In genomic region chr1:163035791-163036249, GRCh38 we compare ENCODE assay signal across 11 cellular contexts. TPM values are rescaled to one million over a fixed set of nuclear protein-coding genes. Genes with fewer than 3 reads are reported as not detected.
A peak's percentile ranks its signal among the peaks of the same experiment; 100 is the strongest.
DNase-seq lines count a peak whose midpoint lies in the region; TF ChIP-seq lines count a peak whose summit lies in the region.
"Had no signal": no experiment of that assay in that cellular context is flagged by ENCODE, and none has a peak within 500 bp of the region (broad histone marks: within the 10 kb centered on the region; RNA-seq: fewer than 3 reads in every experiment).

No MANE protein-coding gene starts in this region.

- in situ Hi-C loops in GM13977 (cut with MboI; ENCODE audit: low pct_unique_long_range_greater_than_20kb, low sequenced_read_pairs, unreplicated experiment): no loop called here

- H3K4me1 ChIP-seq in esophagus muscularis mucosa: no peaks in the 10 kb centered on the region

- TF ChIP-seq POLR2A in esophagus muscularis mucosa (IDR thresholded peaks at IDR 0.05; ENCODE audit: low read depth): no peak

- no peak for TF ChIP-seq EP300 in esophagus muscularis mucosa (IDR thresholded peaks at IDR 0.05)

- H3K27ac ChIP-seq in esophagus muscularis mucosa (replicated peaks in 1 of 4): no peak overlapping the region

- DNase-seq in DMS53 (lab: John Stamatoyannopoulos, UW) (peak; percentile 47), DMS53 treated with DMSO at 0.1 percent for 48 hours (lab: John Stamatoyannopoulos, UW; ENCODE audit: unreplicated experiment) (no peak), NCI-H69 (lab: John Stamatoyannopoulos, UW) (peak; percentile 99), epithelial cell of proximal tubule (ENCODE audit: low read depth) (peak; percentile 95), skeletal muscle cell (ENCODE audit: low read depth) (peak; percentile 79), esophagus muscularis mucosa (ENCODE audit: extremely low spot score) (no peak), GM13977 (ENCODE audit: low spot score) (no peak)
- DNase-seq in stimulated activated CD4-positive, alpha-beta T cell treated with anti-CD3 and anti-CD28 coated beads, Interleukin-2, amount 100 ng/mL, for 24 hours: no peak
- DNase-seq: activated naive CD8-positive, alpha-beta T cell treated with anti-CD3 and anti-CD28 coated beads for 36 hours; GOT3; posterior cingulate gyrus had no signal

- H3K27me3 ChIP-seq in esophagus muscularis mucosa: no peaks in the 10 kb centered on the region

- WGBS in esophagus muscularis mucosa: 37% methylated on average over 2 of the region's 2 CpGs

- H3K36me3 ChIP-seq in esophagus muscularis mucosa: no peaks in the 10 kb centered on the region

- intact Hi-C loops in esophagus muscularis mucosa (cut with DNase I): no loop called here

- no peak for TF ChIP-seq CTCF in epithelial cell of proximal tubule (conservative IDR thresholded peaks at IDR 0.05; ENCODE audit: low read depth, low read length)
- no peak for TF ChIP-seq CTCF in esophagus muscularis mucosa (IDR thresholded peaks at IDR 0.05)
- TF ChIP-seq CTCF in GM13977 (IDR thresholded peaks at IDR 0.05; ENCODE audit: extremely low read depth, insufficient read depth, missing control alignments): no peak

- no peaks in the 10 kb centered on the region for H3K9me3 ChIP-seq in esophagus muscularis mucosa

- H3K4me3 ChIP-seq in epithelial cell of proximal tubule (ENCODE audit: low read depth, low read length) (no peak overlapping the region), skeletal muscle cell (ENCODE audit: low read depth, low read length) (no peak overlapping the region), esophagus muscularis mucosa (no peak overlapping the region)

RNA-seq across cellular contexts. Expression of gene RGS4, which starts 33.3 kb away (rescaled TPM):
- total RNA-seq in epithelial cell of proximal tubule: 6.5 and 21.0 TPM in 2 replicates
- 10 to 100 TPM; 15.8 to 39.9 (median 24.0) TPM for total RNA-seq in esophagus muscularis mucosa
- total RNA-seq: activated naive CD8-positive, alpha-beta T cell treated with anti-CD3 and anti-CD28 coated beads for 36 hours had no signal

Comparison
In these comparisons a context has a peak if more than half of its experiments do, and no peak if none do; other contexts are left out.
1. DNase-seq: peak in DMS53 (single experiment), NCI-H69 (single experiment), epithelial cell of proximal tubule (single experiment) and skeletal muscle cell (single experiment); none in DMS53 treated with DMSO at 0.1 percent for 48 hours (single experiment), esophagus muscularis mucosa (single experiment), stimulated activated CD4-positive, alpha-beta T cell treated with anti-CD3 and anti-CD28 coated beads, Interleukin-2, amount 100 ng/mL, for 24 hours (0 of 2) and GM13977 (single experiment).